Comparison of ENCODE assay signal across 8 cellular contexts in genomic region chr17:81295678-81296381, GRCh38. TPM values are rescaled to one million over a fixed set of nuclear protein-coding genes. Genes with fewer than 3 reads are reported as not detected.
DNase-seq lines count a peak whose midpoint lies in the region; ATAC-seq and TF ChIP-seq lines count a peak whose summit lies in the region.

No MANE protein-coding gene starts in this region.

- H3K27ac ChIP-seq in naive thymus-derived CD4-positive, alpha-beta T cell (ENCODE audit: low read depth, low read length), result peak overlapping the region; percentile 94
- peak overlapping the region; percentile 90 for H3K27ac ChIP-seq in upper lobe of right lung

- peak; percentile 17 for ATAC-seq in HG02763 (IDR thresholded peaks at IDR 0.05; ENCODE audit: unreplicated experiment)
- ATAC-seq in activated CD8-positive, alpha-beta T cell treated with anti-CD3 and anti-CD28 coated beads, Interleukin-2, amount 10 ng/mL, durations not matched to agents 7 days and 5 days, result peak; percentile 43
- ATAC-seq in naive thymus-derived CD4-positive, alpha-beta T cell, result peak; percentile 58
- ATAC-seq in upper lobe of right lung, result peak; percentile 59
- no peak for ATAC-seq in GM21360 (IDR thresholded peaks at IDR 0.05; ENCODE audit: unreplicated experiment)

- peak; percentile 41 for TF ChIP-seq CTCF in GM10248 (IDR thresholded peaks at IDR 0.05; ENCODE audit: control extremely low read depth, extremely low read depth, low read depth, missing control alignments)
- TF ChIP-seq CTCF in epithelial cell of proximal tubule (conservative IDR thresholded peaks at IDR 0.05; ENCODE audit: low read depth, low read length), result peak; percentile 58
- peak; percentile 37 for TF ChIP-seq CTCF in upper lobe of right lung (IDR thresholded peaks at IDR 0.05)

- POLR2A ChIA-PET in GM10248 (lab: Yijun Ruan, JAX), result no interaction called here
- POLR2A ChIA-PET in activated CD8-positive, alpha-beta T cell treated with anti-CD3 and anti-CD28 coated beads, Interleukin-2, amount 10 ng/mL, durations not matched to agents 7 days and 5 days (lab: Charles Lee), result interaction anchor here (1.0 to 1.6 kb wide), 7 partner anchors 9 to 213 kb away, joined by 3 to 10 read pairs (median 4); partner anchors contain the start of genes NDUFAF8 and TEPSIN
- POLR2A ChIA-PET in naive thymus-derived CD4-positive, alpha-beta T cell (lab: Charles Lee), result interaction anchor here (0.9 to 1.9 kb wide), 9 partner anchors 10 to 257 kb away, joined by 3 to 13 read pairs (median 4); partner anchors contain the start of genes NDUFAF8 and TEPSIN

- H3K36me3 Mint-ChIP-seq in activated CD8-positive, alpha-beta T cell treated with anti-CD3 and anti-CD28 coated beads, Interleukin-2, amount 10 ng/mL, durations not matched to agents 7 days and 5 days (ENCODE audit: low read depth), result peaks cover 14% of the 10 kb centered on the region
- H3K36me3 Mint-ChIP-seq in naive thymus-derived CD4-positive, alpha-beta T cell, result peaks cover 0 to 7% (median 0%) of the 10 kb centered on the region in 5 donors

- CTCF ChIA-PET in GM10248 (lab: Yijun Ruan, JAX), result interaction anchor here (0.8 to 2.6 kb wide), 9 partner anchors 10 to 223 kb away, joined by 3 to 11 read pairs (median 3); partner anchors contain the start of gene CEP131
- CTCF ChIA-PET in activated CD8-positive, alpha-beta T cell treated with anti-CD3 and anti-CD28 coated beads, Interleukin-2, amount 10 ng/mL, durations not matched to agents 7 days and 5 days (lab: Charles Lee), result interaction anchor here (0.8 to 2.5 kb wide), 9 partner anchors 10 to 305 kb away, joined by 3 to 16 read pairs (median 4); partner anchors contain the start of gene TEPSIN
- CTCF ChIA-PET in naive thymus-derived CD4-positive, alpha-beta T cell (lab: Charles Lee), result interaction anchor here (1.1 to 1.2 kb wide), 3 partner anchors 10 to 189 kb away, joined by 3 to 4 read pairs (median 3); no protein-coding TSS in a partner anchor

- no peaks in the 10 kb centered on the region for H3K27me3 ChIP-seq in naive thymus-derived CD4-positive, alpha-beta T cell (ENCODE audit: control insufficient read depth in 2 of 2, insufficient read depth in 2 of 2, low read length in 2 of 2)
- no peaks in the 10 kb centered on the region for H3K27me3 ChIP-seq in upper lobe of right lung

- H3K9me3 ChIP-seq in naive thymus-derived CD4-positive, alpha-beta T cell (ENCODE audit: control insufficient read depth in 2 of 3, low read length in 3 of 3), result no peaks in the 10 kb centered on the region
- H3K9me3 ChIP-seq in upper lobe of right lung, result no peaks in the 10 kb centered on the region

- intact Hi-C loops in naive thymus-derived CD4-positive, alpha-beta T cell (cut with micrococcal nuclease), result loop anchor here (1.0 to 10.0 kb wide), 10 partner anchors 11 to 387 kb away; partner anchors contain the start of genes FAAP100 (in 2 of the 2), ACTG1 (in 1 of the 2), ARL16 (in 1 of the 2) and BAHCC1 (in 1 of the 2)
- intact Hi-C loops in upper lobe of right lung (cut with DNase I), result no loop called here

- H3K4me3 Mint-ChIP-seq in activated CD8-positive, alpha-beta T cell treated with anti-CD3 and anti-CD28 coated beads, Interleukin-2, amount 10 ng/mL, durations not matched to agents 7 days and 5 days, result peak overlapping the region; percentile 94
- peak overlapping the region; percentile 92 to 99 (median 97) for H3K4me3 Mint-ChIP-seq in naive thymus-derived CD4-positive, alpha-beta T cell

- DNase-seq in GM10248 (ENCODE audit: extremely low spot score) (peak; percentile 63), NCI-H524 (lab: John Stamatoyannopoulos, UW) (peak; percentile 47 to 75), epithelial cell of proximal tubule (ENCODE audit: low read depth) (no peak), upper lobe of right lung (peak; percentile 81)
- peak; percentile 68 for DNase-seq in activated CD8-positive, alpha-beta T cell treated with anti-CD3 and anti-CD28 coated beads, Interleukin-2, amount 10 ng/mL, durations not matched to agents 7 days and 5 days
- peak in 8 of 9 donors; percentile 32 to 72 (median 64) for DNase-seq in naive thymus-derived CD4-positive, alpha-beta T cell

- no peaks in the 10 kb centered on the region for H3K9me3 Mint-ChIP-seq in activated CD8-positive, alpha-beta T cell treated with anti-CD3 and anti-CD28 coated beads, Interleukin-2, amount 10 ng/mL, durations not matched to agents 7 days and 5 days (ENCODE audit: insufficient read depth)
- H3K9me3 Mint-ChIP-seq in naive thymus-derived CD4-positive, alpha-beta T cell, result no peaks in the 10 kb centered on the region

- peak overlapping the region; percentile 96 for H3K27ac Mint-ChIP-seq in activated CD8-positive, alpha-beta T cell treated with anti-CD3 and anti-CD28 coated beads, Interleukin-2, amount 10 ng/mL, durations not matched to agents 7 days and 5 days
- H3K27ac Mint-ChIP-seq in naive thymus-derived CD4-positive, alpha-beta T cell, result peak overlapping the region; percentile 90 to 98 (median 96)

- peaks cover 3% of the 10 kb centered on the region for H3K27me3 Mint-ChIP-seq in activated CD8-positive, alpha-beta T cell treated with anti-CD3 and anti-CD28 coated beads, Interleukin-2, amount 10 ng/mL, durations not matched to agents 7 days and 5 days (ENCODE audit: low read depth)
- H3K27me3 Mint-ChIP-seq in naive thymus-derived CD4-positive, alpha-beta T cell, result no peaks in the 10 kb centered on the region

- peaks cover 22% of the 10 kb centered on the region in 2 donors for H3K4me1 ChIP-seq in naive thymus-derived CD4-positive, alpha-beta T cell (ENCODE audit: control insufficient read depth in 2 of 2, insufficient read depth in 2 of 2, low read length in 2 of 2)
- peaks cover 28% of the 10 kb centered on the region for H3K4me1 ChIP-seq in upper lobe of right lung

- H3K4me3 ChIP-seq in epithelial cell of proximal tubule (ENCODE audit: low read depth, low read length) (peak overlapping the region; percentile 76), upper lobe of right lung (peak overlapping the region; percentile 93)
- peak overlapping the region; percentile 82 for H3K4me3 ChIP-seq in naive thymus-derived CD4-positive, alpha-beta T cell (ENCODE audit: low read length)

- H3K4me1 Mint-ChIP-seq in activated CD8-positive, alpha-beta T cell treated with anti-CD3 and anti-CD28 coated beads, Interleukin-2, amount 10 ng/mL, durations not matched to agents 7 days and 5 days (ENCODE audit: low read depth), result peaks cover 36% of the 10 kb centered on the region
- peaks cover 17 to 47% (median 33%) of the 10 kb centered on the region in 7 donors for H3K4me1 Mint-ChIP-seq in naive thymus-derived CD4-positive, alpha-beta T cell

- H3K36me3 ChIP-seq in naive thymus-derived CD4-positive, alpha-beta T cell (ENCODE audit: control insufficient read depth in 2 of 3, insufficient read depth in 3 of 3, low read length in 3 of 3), result peaks cover 0 to 11% (median 0%) of the 10 kb centered on the region in 3 experiments
- no peaks in the 10 kb centered on the region for H3K36me3 ChIP-seq in upper lobe of right lung

RNA-seq across cellular contexts. Expression of gene SLC38A10, which starts 0.7 kb away (rescaled TPM):
- 10 to 100 TPM; 78.5 to 83.5 TPM for total RNA-seq in activated CD8-positive, alpha-beta T cell treated with anti-CD3 and anti-CD28 coated beads, Interleukin-2, amount 10 ng/mL, durations not matched to agents 7 days and 5 days
- total RNA-seq in epithelial cell of proximal tubule (67.1 and 71.6 TPM in 2 replicates), upper lobe of right lung (87.3 TPM)
- 100 to 1,000 TPM in 1 of 5 experiments, 10 to 100 TPM in 4; 54.9 to 122 (median 86.5) TPM for total RNA-seq in naive thymus-derived CD4-positive, alpha-beta T cell
- 10 to 100 TPM; 45.0 to 84.8 TPM for polyA plus RNA-seq in naive thymus-derived CD4-positive, alpha-beta T cell

RNA-seq across cellular contexts. Expression of gene NDUFAF8, which starts 56.7 kb away (rescaled TPM):
- total RNA-seq in activated CD8-positive, alpha-beta T cell treated with anti-CD3 and anti-CD28 coated beads, Interleukin-2, amount 10 ng/mL, durations not matched to agents 7 days and 5 days, result 10 to 100 TPM; 42.3 to 48.3 TPM
- total RNA-seq in epithelial cell of proximal tubule, result 51.9 and 72.3 TPM in 2 replicates
- 10 to 100 TPM; 34.2 to 45.6 (median 43.5) TPM for total RNA-seq in naive thymus-derived CD4-positive, alpha-beta T cell
- 10 to 100 TPM; 60.4 to 85.9 TPM for polyA plus RNA-seq in naive thymus-derived CD4-positive, alpha-beta T cell
- 32.6 TPM for total RNA-seq in upper lobe of right lung

RNA-seq across cellular contexts. Expression of gene TEPSIN, which starts 57.0 kb away (rescaled TPM):
- 10 to 100 TPM; 43.8 to 52.7 TPM for total RNA-seq in activated CD8-positive, alpha-beta T cell treated with anti-CD3 and anti-CD28 coated beads, Interleukin-2, amount 10 ng/mL, durations not matched to agents 7 days and 5 days
- total RNA-seq in epithelial cell of proximal tubule (24.2 and 37.3 TPM in 2 replicates), upper lobe of right lung (40.2 TPM)
- total RNA-seq in naive thymus-derived CD4-positive, alpha-beta T cell, result 100 to 1,000 TPM in 2 of 5 experiments, 10 to 100 TPM in 3; 52.6 to 115 (median 90.0) TPM
- 1 to 10 TPM; 3.2 to 5.3 TPM for polyA plus RNA-seq in naive thymus-derived CD4-positive, alpha-beta T cell
